13 cellular contexts compared by ENCODE assay signal in the genomic region with DNA sequence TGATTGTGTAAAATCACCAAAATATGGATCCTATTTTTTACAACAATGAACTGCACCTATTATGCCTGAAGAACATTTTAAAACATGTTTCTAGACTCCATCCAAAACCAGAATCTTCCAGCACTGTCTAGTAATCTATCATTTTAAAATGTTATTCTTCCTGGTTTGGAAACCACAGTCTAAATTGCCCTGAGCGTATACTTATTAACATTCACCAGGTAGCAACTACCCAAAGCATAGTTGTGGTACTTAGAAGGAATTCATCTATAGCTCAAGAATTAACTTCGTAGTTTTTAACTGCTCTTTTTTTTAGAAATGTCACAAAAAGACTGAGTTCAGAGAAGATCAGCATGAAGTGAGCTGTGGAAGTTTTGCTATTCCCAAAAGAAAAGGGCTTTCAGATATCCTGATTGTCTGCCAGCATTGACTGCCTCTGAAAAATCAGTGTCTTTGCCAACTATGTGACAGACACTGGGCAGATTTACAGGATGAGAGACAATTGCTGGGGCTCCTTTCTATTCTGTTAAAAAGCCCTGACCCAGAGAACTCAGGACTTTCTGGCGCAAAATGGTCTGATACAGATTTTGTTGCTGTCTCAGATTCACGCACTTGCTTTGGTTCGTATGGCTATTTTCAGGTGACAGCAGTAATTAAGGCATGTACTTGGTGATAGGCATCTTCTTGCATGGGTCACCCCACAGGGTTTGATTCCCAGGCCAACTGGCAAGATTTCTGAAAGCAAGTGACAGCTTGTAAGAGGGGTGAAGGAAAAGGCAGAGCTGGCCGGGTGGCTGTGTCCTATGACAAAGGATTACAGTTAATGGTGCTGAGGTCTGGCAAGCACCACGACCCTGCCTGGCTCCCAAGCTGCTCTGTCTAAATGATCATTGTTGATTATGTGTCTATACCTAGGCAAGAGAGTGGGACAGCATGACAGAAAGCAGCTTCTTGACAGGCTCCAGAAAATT.
A peak's percentile ranks its signal among the peaks of the same experiment; 100 is the strongest.
DNase-seq lines count a peak whose midpoint lies in the region; ATAC-seq, FAIRE-seq and TF ChIP-seq lines count a peak whose summit lies in the region.
"Had no signal": no experiment of that assay in that cellular context is flagged by ENCODE, and none has a peak within 500 bp of the region (broad histone marks: within the 10 kb centered on the region; RNA-seq: fewer than 3 reads in every experiment).

No MANE protein-coding gene starts in this region.

- H3K27ac Mint-ChIP-seq in GM23338, result no peak overlapping the region
- H3K27ac Mint-ChIP-seq: activated CD4-positive, alpha-beta T cell treated with anti-CD3 and anti-CD28 coated beads, Interleukin-2, amount 10 ng/mL, durations not matched to agents 24 days and 14 days; B cell had no signal

- H4K20me1 ChIP-seq in GM23338 (replicated peaks; ENCODE audit: insufficient read depth), result no peaks in the 10 kb centered on the region
- no peaks in the 10 kb centered on the region for H4K20me1 ChIP-seq in keratinocyte (ENCODE audit: control insufficient read depth, extremely low read depth, insufficient read depth, low read length)

- dilution Hi-C loops in keratinocyte (cut with MboI; ENCODE audit: extremely low pct_ligation_motif_present, low sequenced_read_pairs), result no loop called here

- no peaks in the 10 kb centered on the region for H3K9me1 ChIP-seq in keratinocyte (ENCODE audit: control insufficient read depth, extremely low read depth, insufficient read depth, low read length)

- peak overlapping the region; percentile 30 for H2AFZ ChIP-seq in GM23338
- H2AFZ ChIP-seq in keratinocyte (ENCODE audit: control insufficient read depth, low read length), result peak overlapping the region; percentile 27

- no peak for DNase-seq in GM23338 (ENCODE audit: low spot score)
- peak; percentile 13 to 47 for DNase-seq in cerebellar nuclear complex (lab: John Stamatoyannopoulos, UW)
- no peak for DNase-seq in keratinocyte (ENCODE audit: low read depth, low spot score)
- no peak for DNase-seq in sciatic nerve (ENCODE audit: low spot score)
- no peak for DNase-seq in HTR-8/SVneo (ENCODE audit: insufficient read length, low spot score)
- DNase-seq in GF-D8 (lab: John Stamatoyannopoulos, UW), result no peak
- DNase-seq in T-helper 2 cell, result no peak
- no peak for DNase-seq in NCI-H128 (lab: John Stamatoyannopoulos, UW; ENCODE audit: unreplicated experiment)
- DNase-seq: activated CD4-positive, alpha-beta T cell treated with anti-CD3 and anti-CD28 coated beads, Interleukin-2, amount 10 ng/mL, durations not matched to agents 24 days and 14 days; effector CD8-positive, alpha-beta T cell; stimulated activated CD4-positive, alpha-beta T cell treated with anti-CD3 and anti-CD28 coated beads, Interleukin-4, amount 100 ng/mL, for 4 hours; SW 1271 had no signal

- no peak for TF ChIP-seq CTCF in GM23338 (conservative IDR thresholded peaks at IDR 0.05; ENCODE audit: low read depth in 2 of 2)
- no peak for TF ChIP-seq CTCF in keratinocyte (optimal IDR thresholded peaks at IDR 0.05 in 1 of 3, IDR thresholded peaks at IDR 0.05 in 1 of 3, conservative IDR thresholded peaks at IDR 0.05 in 1 of 3; ENCODE audit: extremely low read depth in 1 of 3, insufficient read depth in 2 of 3, low read length in 3 of 3)

- H3K4me1 Mint-ChIP-seq in GM23338, result peaks cover 2% of the 10 kb centered on the region; the same call in 2 of the 3 replicates

- H3K4me1 ChIP-seq in GM23338 (ENCODE audit: insufficient read depth) (0 out of 2 replicates have a peak, but pooled peaks cover under 1% of the 10 kb centered on the region), keratinocyte (ENCODE audit: control insufficient read depth, extremely low read depth, insufficient read depth, low read length) (peaks cover 18% of the 10 kb centered on the region)

- ATAC-seq in GM23338 (no peak), sciatic nerve (peak; percentile 54)

- H3K36me3 ChIP-seq in GM23338 (ENCODE audit: insufficient read depth) (no peaks in the 10 kb centered on the region), keratinocyte (ENCODE audit: control insufficient read depth in 2 of 2, extremely low read depth in 1 of 2, insufficient read depth in 2 of 2, low read length in 2 of 2) (no peaks in the 10 kb centered on the region)

- peaks cover 2% of the 10 kb centered on the region for H3K27me3 Mint-ChIP-seq in GM23338 (ENCODE audit: insufficient read depth, low read depth, poor library complexity)

- H3K79me2 ChIP-seq in GM23338 (replicated peaks; ENCODE audit: insufficient read depth) (no peaks in the 10 kb centered on the region), keratinocyte (ENCODE audit: control insufficient read depth, insufficient read depth, low read length) (no peaks in the 10 kb centered on the region)

- no peaks in the 10 kb centered on the region for H3K9me3 ChIP-seq in keratinocyte (ENCODE audit: control insufficient read depth, low read depth, low read length)

- H3K27me3 ChIP-seq in GM23338 (ENCODE audit: insufficient read depth), result no peaks in the 10 kb centered on the region
- no peaks in the 10 kb centered on the region for H3K27me3 ChIP-seq in keratinocyte (ENCODE audit: control insufficient read depth, extremely low read depth, insufficient read depth, low read length)

- no peaks in the 10 kb centered on the region for H3F3A ChIP-seq in GM23338 (replicated peaks; ENCODE audit: low read depth)

- H3K36me3 Mint-ChIP-seq in GM23338 (ENCODE audit: low read depth), result no peaks in the 10 kb centered on the region

- FAIRE-seq in keratinocyte (lab: Jason Lieb, UNC) (no peak), HTR-8/SVneo (lab: Jason Lieb, UNC) (no peak)

- intact Hi-C loops in sciatic nerve (cut with DNase I), result no loop called here

- peaks cover 5% of the 10 kb centered on the region; the same call in 1 of the 3 replicates for H3K9me3 Mint-ChIP-seq in GM23338
- H3K9me3 Mint-ChIP-seq: activated CD4-positive, alpha-beta T cell treated with anti-CD3 and anti-CD28 coated beads, Interleukin-2, amount 10 ng/mL, durations not matched to agents 24 days and 14 days had no signal

- no peak overlapping the region for H3K27ac ChIP-seq in GM23338 (ENCODE audit: low read depth)
- H3K27ac ChIP-seq in keratinocyte (ENCODE audit: control insufficient read depth, insufficient read depth, low read length), result no peak overlapping the region

- H3K4me2 ChIP-seq in GM23338, result no peak overlapping the region
- peak overlapping the region; percentile 16 for H3K4me2 ChIP-seq in keratinocyte (ENCODE audit: control insufficient read depth, extremely low read depth, insufficient read depth, low read depth, low read length)

- H3K9me2 ChIP-seq in GM23338 (ENCODE audit: insufficient read depth), result peaks cover 9% of the 10 kb centered on the region

- no peak overlapping the region for H3K4me3 Mint-ChIP-seq in GM23338
- H3K4me3 Mint-ChIP-seq: activated CD4-positive, alpha-beta T cell treated with anti-CD3 and anti-CD28 coated beads, Interleukin-2, amount 10 ng/mL, durations not matched to agents 24 days and 14 days; B cell had no signal

- H3K4me3 ChIP-seq in GM23338 (no peak overlapping the region), keratinocyte (ENCODE audit: control insufficient read depth in 2 of 3, extremely low read depth in 1 of 3, insufficient read depth in 2 of 3, low read depth in 1 of 3, low read length in 3 of 3) (no peak overlapping the region)

- no peak overlapping the region for H3K9ac ChIP-seq in keratinocyte (ENCODE audit: control insufficient read depth, extremely low read depth, insufficient read depth, low read length)

TF ChIP-seq in GM23338, 12 proteins besides CTCF, POLR2A, EP300 and RAD21:
- no peak for TF ChIP-seq ETS1 (IDR thresholded peaks at IDR 0.05)
- no peak for TF ChIP-seq POLR2AphosphoS5 (IDR thresholded peaks at IDR 0.05; ENCODE audit: low read depth)
- no peak for TF ChIP-seq ZNF114 (CRISPR knock-in tag; IDR thresholded peaks at IDR 0.05)

Comparison
In these comparisons a context has a peak if more than half of its experiments do, and no peak if none do; other contexts are left out.
1. DNase-seq: peak in cerebellar nuclear complex (2 of 2); none in GM23338 (single experiment), keratinocyte (single experiment), sciatic nerve (single experiment), HTR-8/SVneo (single experiment), GF-D8 (single experiment), T-helper 2 cell (0 of 5) and NCI-H128 (single experiment).